ENCODE assay signal across 9 cellular contexts in the genomic region with DNA sequence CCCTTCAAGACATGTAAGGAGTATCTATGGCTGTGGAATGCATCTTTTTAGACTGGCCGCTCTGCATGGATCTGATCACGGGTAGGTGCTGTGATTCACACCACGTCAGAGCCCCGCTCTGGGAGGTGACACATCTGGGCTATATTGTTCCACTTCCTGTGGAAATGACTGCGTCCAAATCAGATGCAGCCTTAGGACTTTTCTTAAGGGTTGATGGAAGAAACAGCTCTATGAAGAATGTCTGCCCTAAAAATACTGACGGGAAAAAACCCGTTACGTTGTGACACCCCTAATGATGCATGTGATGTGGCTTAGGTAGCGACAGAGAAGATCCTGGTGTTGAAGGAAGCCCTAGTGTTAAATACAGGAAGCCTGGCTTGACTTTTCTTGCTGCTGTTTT. TPM values are rescaled to one million over a fixed set of nuclear protein-coding genes. Genes with fewer than 3 reads are reported as not detected.
DNase-seq lines count a peak whose midpoint lies in the region; FAIRE-seq and TF ChIP-seq lines count a peak whose summit lies in the region.
"Had no signal": no experiment of that assay in that cellular context is flagged by ENCODE, and none has a peak within 500 bp of the region (broad histone marks: within the 10 kb centered on the region; RNA-seq: fewer than 3 reads in every experiment).

No MANE protein-coding gene starts in this region.

- POLR2A ChIA-PET in CD4-positive, alpha-beta memory T cell (lab: Charles Lee; ENCODE audit: partially characterized antibody), result interaction anchor here (1.2 to 1.4 kb wide), 3 partner anchors 9 to 14 kb away, joined by 3 to 4 read pairs (median 3); a partner anchor contains a TSS

- peaks cover under 1 to 17% of the 10 kb centered on the region in 2 donors for H3K36me3 Mint-ChIP-seq in CD4-positive, alpha-beta memory T cell
- H3K36me3 Mint-ChIP-seq in H9 (ENCODE audit: insufficient read depth in 1 of 3, low read depth in 3 of 3), result peaks cover 0 to 2% (median under 1%) of the 10 kb centered on the region in 3 experiments; a peak in 4 of 7 replicates

- H3K36me3 ChIP-seq in CD4-positive, alpha-beta memory T cell (ENCODE audit: insufficient read depth, low read length), result no peaks in the 10 kb centered on the region
- no peaks in the 10 kb centered on the region for H3K36me3 ChIP-seq in hepatocyte (replicated peaks; ENCODE audit: insufficient read depth, low read depth)

- no peak for FAIRE-seq in GM19239 (lab: Jason Lieb, UNC)

- intact Hi-C loops in CD4-positive, alpha-beta memory T cell (cut with micrococcal nuclease), result no loop called here

- H4K91ac ChIP-seq in H9 (ENCODE audit: insufficient read length, low read depth, low read length), result no peak overlapping the region

- H3K9me2 ChIP-seq in hepatocyte (replicated peaks; ENCODE audit: insufficient read depth), result no peaks in the 10 kb centered on the region

- H3K23me2 ChIP-seq in H9 (ENCODE audit: insufficient read length, low read depth, low read length, poor library complexity, severe bottlenecking), result no peaks in the 10 kb centered on the region

- H4K5ac ChIP-seq in H9 (ENCODE audit: insufficient read length, low read depth, low read length), result no peak overlapping the region

- peaks cover 42 to 78% (median 62%) of the 10 kb centered on the region in 4 donors for H3K4me1 Mint-ChIP-seq in CD4-positive, alpha-beta memory T cell
- H3K4me1 Mint-ChIP-seq in H9, result peaks cover 27 to 32% of the 10 kb centered on the region in 2 experiments

- H3K79me2 ChIP-seq in H9 (ENCODE audit: insufficient read depth, low read length) (peaks cover 17% of the 10 kb centered on the region; the same call in 1 of the 2 replicates), hepatocyte (peaks cover 92% of the 10 kb centered on the region)

- H3K4me3 ChIP-seq in CD4-positive, alpha-beta memory T cell (ENCODE audit: low read length in 2 of 2), result no peak overlapping the region
- no peak overlapping the region for H3K4me3 ChIP-seq in hepatocyte

- H3K27me3 Mint-ChIP-seq in CD4-positive, alpha-beta memory T cell, result no peaks in the 10 kb centered on the region
- H3K27me3 Mint-ChIP-seq in H9 (ENCODE audit: low read depth), result peaks cover 1% of the 10 kb centered on the region; the same call in 1 of the 2 replicates

- H3K4me2 ChIP-seq in H9 (ENCODE audit: insufficient read depth, insufficient read length, low read length), result no peak overlapping the region
- H3K4me2 ChIP-seq in hepatocyte, result no peak overlapping the region

- no peak overlapping the region for H2BK12ac ChIP-seq in H9 (ENCODE audit: insufficient read length, low read depth, low read length)

- no peak overlapping the region for H2BK120ac ChIP-seq in H9 (ENCODE audit: low read depth, low read length, poor library complexity, severe bottlenecking)

- peaks cover 10% of the 10 kb centered on the region for H3K79me1 ChIP-seq in H9 (ENCODE audit: insufficient read depth, low read depth, low read length, poor library complexity, severe bottlenecking)

- no peak overlapping the region for H3K4ac ChIP-seq in H9 (ENCODE audit: low read depth, low read length)

- H4K8ac ChIP-seq in H9 (replicated peaks; ENCODE audit: insufficient read length, low read depth, low read length), result no peak overlapping the region

- H3K4me3 Mint-ChIP-seq in CD4-positive, alpha-beta memory T cell, result peak overlapping the region in 7 of 8 donors; percentile 25 to 72 (median 57)
- no peak overlapping the region for H3K4me3 Mint-ChIP-seq in H9

- H2BK20ac ChIP-seq in H9 (ENCODE audit: low read depth, low read length, poor library complexity, severe bottlenecking), result no peak overlapping the region

- no peak overlapping the region for H3K56ac ChIP-seq in H9 (ENCODE audit: insufficient read length, low read depth, low read length)

- no peak for TF ChIP-seq CTCF in H9 (conservative IDR thresholded peaks at IDR 0.05)
- no peak for TF ChIP-seq CTCF in hepatocyte (IDR thresholded peaks at IDR 0.05; ENCODE audit: poor library complexity)

- peak overlapping the region; percentile 42 for H3K27ac ChIP-seq in CD4-positive, alpha-beta memory T cell (ENCODE audit: low read depth, low read length)
- no peak overlapping the region for H3K27ac ChIP-seq in H9 (ENCODE audit: insufficient read length, low read depth, low read length)
- H3K27ac ChIP-seq in hepatocyte, result no peak overlapping the region

- WGBS in H9 (ENCODE audit: extremely low coverage, insufficient read length, low lambda C conversion rate), result no CpG with 5 or more reads among the region's 9 CpGs
- WGBS in hepatocyte (ENCODE audit: low lambda C conversion rate, missing lambda C conversion rate), result 78% methylated on average over 9 of the region's 9 CpGs

- H2AK5ac ChIP-seq in H9 (ENCODE audit: insufficient read length, low read length), result no peak overlapping the region

- no peaks in the 10 kb centered on the region for H3K9me3 Mint-ChIP-seq in CD4-positive, alpha-beta memory T cell
- no peaks in the 10 kb centered on the region for H3K9me3 Mint-ChIP-seq in H9

- H3K18ac ChIP-seq in H9 (ENCODE audit: insufficient read length, low read depth, low read length), result no peak overlapping the region

- no peak overlapping the region for H3K14ac ChIP-seq in H9 (ENCODE audit: insufficient read depth, low read length)

- no peak overlapping the region for H3K23ac ChIP-seq in H9 (ENCODE audit: insufficient read length, low read depth, low read length)

- CTCF ChIA-PET in CD4-positive, alpha-beta memory T cell (lab: Charles Lee; ENCODE audit: partially characterized antibody), result no interaction called here

- H3T11ph ChIP-seq in H9 (ENCODE audit: low read length), result no peak overlapping the region

- H4K20me1 ChIP-seq in H9 (ENCODE audit: control insufficient read depth, insufficient read depth, insufficient read length) (no peaks in the 10 kb centered on the region), hepatocyte (ENCODE audit: insufficient read depth, poor library complexity, severe bottlenecking) (peaks cover 3% of the 10 kb centered on the region)

- peak; percentile 31 to 87 (median 38) for DNase-seq in CD4-positive, alpha-beta memory T cell
- peak; percentile 60 for DNase-seq in activated CD4-positive, alpha-beta T cell treated with anti-CD3 and anti-CD28 coated beads for 1 hour
- DNase-seq in effector CD4-positive, alpha-beta T cell, result peak; percentile 57
- DNase-seq in stimulated activated CD4-positive, alpha-beta T cell treated with anti-CD3 and anti-CD28 coated beads, Interleukin-12 subunit alpha, Interleukin-12 subunit beta, amount 100 ng/mL, for 4 hours, result peak; percentile 52
- DNase-seq in H9 (no peak), hepatocyte (ENCODE audit: low spot score) (no peak), GM19239 (ENCODE audit: insufficient read length, low spot score) (no peak), NCI-H82 (lab: John Stamatoyannopoulos, UW) (no peak)

- H3K27me3 ChIP-seq in CD4-positive, alpha-beta memory T cell (ENCODE audit: insufficient read depth, low read length), result no peaks in the 10 kb centered on the region
- H3K27me3 ChIP-seq in H9 (ENCODE audit: insufficient read depth, low read length) (no peaks in the 10 kb centered on the region; the same call in 1 of the 2 replicates), hepatocyte (no peaks in the 10 kb centered on the region)

- no peak overlapping the region for H2BK5ac ChIP-seq in H9 (ENCODE audit: insufficient read length, low read length)

- no peaks in the 10 kb centered on the region for H3K9me3 ChIP-seq in CD4-positive, alpha-beta memory T cell (ENCODE audit: control insufficient read depth in 1 of 2, low read length in 2 of 2)
- H3K9me3 ChIP-seq in H9 (ENCODE audit: control insufficient read depth, low read depth, low read length), result no peaks in the 10 kb centered on the region
- H3K9me3 ChIP-seq in hepatocyte (ENCODE audit: low read depth), result no peaks in the 10 kb centered on the region

- no peak overlapping the region for H2BK15ac ChIP-seq in H9 (ENCODE audit: low read depth, low read length)

- H3K9ac ChIP-seq in H9 (ENCODE audit: extremely low read depth, insufficient read length, low read length), result no peak overlapping the region

- H3K27ac Mint-ChIP-seq in CD4-positive, alpha-beta memory T cell, result peak overlapping the region; percentile 58 to 90 (median 89)
- H3K27ac Mint-ChIP-seq in H9, result peak overlapping the region in 1 of 3 experiments; percentile 1; a peak in 2 of 7 replicates

- peaks cover 57% of the 10 kb centered on the region for H3K4me1 ChIP-seq in CD4-positive, alpha-beta memory T cell (ENCODE audit: insufficient read depth, low read length)
- no peaks in the 10 kb centered on the region for H3K4me1 ChIP-seq in H9 (ENCODE audit: insufficient read depth, low read length)
- peaks cover 16% of the 10 kb centered on the region for H3K4me1 ChIP-seq in hepatocyte (ENCODE audit: insufficient read depth)

- H2AFZ ChIP-seq in H9 (ENCODE audit: low read length) (no peak overlapping the region), hepatocyte (no peak overlapping the region)

RNA-seq across cellular contexts. Expression of a gene that starts 12.2 kb away (rescaled TPM):
- total RNA-seq in CD4-positive, alpha-beta memory T cell, result 10 to 100 TPM; 61.8 to 72.7 TPM
- 10 to 100 TPM; 10.7 to 26.4 TPM for polyA plus RNA-seq in CD4-positive, alpha-beta memory T cell
- total RNA-seq in H9 (2021), result 24.3 and 24.9 TPM in 2 replicates
- total RNA-seq in hepatocyte, result 17.9 and 23.8 TPM in 2 replicates
- 17.3 and 22.8 TPM in 2 replicates for polyA plus RNA-seq in hepatocyte

RNA-seq across cellular contexts. Expression of a gene that starts 27.1 kb away (rescaled TPM):
- not detected for total RNA-seq in CD4-positive, alpha-beta memory T cell
- not detected for polyA plus RNA-seq in CD4-positive, alpha-beta memory T cell
- total RNA-seq in H9 (2021), result not detected in 2 replicates
- 1.7 and 1.9 TPM in 2 replicates for total RNA-seq in hepatocyte
- polyA plus RNA-seq in hepatocyte, result 0.91 and 1.0 TPM in 2 replicates
- total RNA-seq: epithelial cell of proximal tubule had no signal

Comparison
In these comparisons a context has a peak if more than half of its experiments do, and no peak if none do; other contexts are left out.
1. DNase-seq: peak in CD4-positive, alpha-beta memory T cell (5 of 5), activated CD4-positive, alpha-beta T cell treated with anti-CD3 and anti-CD28 coated beads for 1 hour (single experiment), effector CD4-positive, alpha-beta T cell (single experiment) and stimulated activated CD4-positive, alpha-beta T cell treated with anti-CD3 and anti-CD28 coated beads, Interleukin-12 subunit alpha, Interleukin-12 subunit beta, amount 100 ng/mL, for 4 hours (single experiment); none in H9 (single experiment), hepatocyte (single experiment), GM19239 (single experiment) and NCI-H82 (single experiment).
2. H3K4me3 Mint-ChIP-seq: peak in CD4-positive, alpha-beta memory T cell (7 of 8); none in H9 (0 of 2).